Comparison of ENCODE assay signal across 1 cellular context in genomic region chr4:156946508-156947197, GRCh38.
TF ChIP-seq lines count a peak whose summit lies in the region.

No MANE protein-coding gene starts in this region.

TF ChIP-seq in SK-N-SH, 30 proteins besides CTCF, POLR2A, EP300 and RAD21 (continued from another document):
- TF ChIP-seq, protein P1, sequence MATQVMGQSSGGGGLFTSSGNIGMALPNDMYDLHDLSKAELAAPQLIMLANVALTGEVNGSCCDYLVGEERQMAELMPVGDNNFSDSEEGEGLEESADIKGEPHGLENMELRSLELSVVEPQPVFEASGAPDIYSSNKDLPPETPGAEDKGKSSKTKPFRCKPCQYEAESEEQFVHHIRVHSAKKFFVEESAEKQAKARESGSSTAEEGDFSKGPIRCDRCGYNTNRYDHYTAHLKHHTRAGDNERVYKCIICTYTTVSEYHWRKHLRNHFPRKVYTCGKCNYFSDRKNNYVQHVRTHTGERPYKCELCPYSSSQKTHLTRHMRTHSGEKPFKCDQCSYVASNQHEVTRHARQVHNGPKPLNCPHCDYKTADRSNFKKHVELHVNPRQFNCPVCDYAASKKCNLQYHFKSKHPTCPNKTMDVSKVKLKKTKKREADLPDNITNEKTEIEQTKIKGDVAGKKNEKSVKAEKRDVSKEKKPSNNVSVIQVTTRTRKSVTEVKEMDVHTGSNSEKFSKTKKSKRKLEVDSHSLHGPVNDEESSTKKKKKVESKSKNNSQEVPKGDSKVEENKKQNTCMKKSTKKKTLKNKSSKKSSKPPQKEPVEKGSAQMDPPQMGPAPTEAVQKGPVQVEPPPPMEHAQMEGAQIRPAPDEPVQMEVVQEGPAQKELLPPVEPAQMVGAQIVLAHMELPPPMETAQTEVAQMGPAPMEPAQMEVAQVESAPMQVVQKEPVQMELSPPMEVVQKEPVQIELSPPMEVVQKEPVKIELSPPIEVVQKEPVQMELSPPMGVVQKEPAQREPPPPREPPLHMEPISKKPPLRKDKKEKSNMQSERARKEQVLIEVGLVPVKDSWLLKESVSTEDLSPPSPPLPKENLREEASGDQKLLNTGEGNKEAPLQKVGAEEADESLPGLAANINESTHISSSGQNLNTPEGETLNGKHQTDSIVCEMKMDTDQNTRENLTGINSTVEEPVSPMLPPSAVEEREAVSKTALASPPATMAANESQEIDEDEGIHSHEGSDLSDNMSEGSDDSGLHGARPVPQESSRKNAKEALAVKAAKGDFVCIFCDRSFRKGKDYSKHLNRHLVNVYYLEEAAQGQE (IDR thresholded peaks at IDR 0.05; ENCODE audit: low read depth, low read length), result 0 out of 2 replicates have a peak, but pooled peaks have one; percentile 58
- TF ChIP-seq USF1 (IDR thresholded peaks at IDR 0.05; ENCODE audit: borderline replicate concordance, low read depth) (no peak), FOSL2 (IDR thresholded peaks at IDR 0.05; ENCODE audit: borderline replicate concordance, low read depth) (peak; percentile 97), ZBTB33 (IDR thresholded peaks at IDR 0.05; ENCODE audit: borderline replicate concordance, low read depth) (peak; percentile 85), NFIC (IDR thresholded peaks at IDR 0.05; ENCODE audit: borderline replicate concordance) (peak; percentile 99), RXRA (IDR thresholded peaks at IDR 0.05; ENCODE audit: borderline replicate concordance, low read depth) (peak; percentile 88), CHD2 (IDR thresholded peaks at IDR 0.05; ENCODE audit: low read length, partially characterized antibody) (no peak), IRF3 (IDR thresholded peaks at IDR 0.05; ENCODE audit: low read depth, low read length) (no peak), ELF1 (IDR thresholded peaks at IDR 0.05) (no peak), NRF1 (IDR thresholded peaks at IDR 0.05; ENCODE audit: low read depth, low read length) (no peak), MEF2A (IDR thresholded peaks at IDR 0.05; ENCODE audit: borderline replicate concordance, low read depth) (peak; percentile 57; the same call in 1 of the 2 replicates)
- TF ChIP-seq, protein P2, sequence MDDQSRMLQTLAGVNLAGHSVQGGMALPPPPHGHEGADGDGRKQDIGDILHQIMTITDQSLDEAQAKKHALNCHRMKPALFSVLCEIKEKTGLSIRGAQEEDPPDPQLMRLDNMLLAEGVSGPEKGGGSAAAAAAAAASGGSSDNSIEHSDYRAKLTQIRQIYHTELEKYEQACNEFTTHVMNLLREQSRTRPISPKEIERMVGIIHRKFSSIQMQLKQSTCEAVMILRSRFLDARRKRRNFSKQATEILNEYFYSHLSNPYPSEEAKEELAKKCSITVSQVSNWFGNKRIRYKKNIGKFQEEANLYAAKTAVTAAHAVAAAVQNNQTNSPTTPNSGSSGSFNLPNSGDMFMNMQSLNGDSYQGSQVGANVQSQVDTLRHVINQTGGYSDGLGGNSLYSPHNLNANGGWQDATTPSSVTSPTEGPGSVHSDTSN (IDR thresholded peaks at IDR 0.05), result peak; percentile 95
